8 cellular contexts compared by ENCODE assay signal in genomic region chr17:44774271-44775135, GRCh38. TPM values are rescaled to one million over a fixed set of nuclear protein-coding genes. Genes with fewer than 3 reads are reported as not detected.
A peak's percentile ranks its signal among the peaks of the same experiment; 100 is the strongest.
DNase-seq lines count a peak whose midpoint lies in the region; ATAC-seq, FAIRE-seq and TF ChIP-seq lines count a peak whose summit lies in the region.

No MANE protein-coding gene starts in this region.

- H3K27me3 ChIP-seq in keratinocyte (ENCODE audit: control insufficient read depth, extremely low read depth, insufficient read depth, low read length): peaks cover 18% of the 10 kb centered on the region

- H3K9me3 Mint-ChIP-seq in activated B cell treated with CpG ODN at 0.5 μM for 24 hours: no peaks in the 10 kb centered on the region

- CTCF ChIA-PET in activated B cell treated with CpG ODN at 0.5 μM for 24 hours (lab: Charles Lee): interaction anchor here (2.2 to 3.8 kb wide), 3 partner anchors 91 to 247 kb away, joined by 6 to 28 read pairs (median 28); no protein-coding TSS in a partner anchor

- dilution Hi-C loops in keratinocyte (cut with MboI; ENCODE audit: extremely low pct_ligation_motif_present, low sequenced_read_pairs): no loop called here

- H4K20me1 ChIP-seq in keratinocyte (ENCODE audit: control insufficient read depth, extremely low read depth, insufficient read depth, low read length): no peaks in the 10 kb centered on the region

- ATAC-seq in HG02852 (IDR thresholded peaks at IDR 0.05; ENCODE audit: unreplicated experiment): peak; percentile 27
- peak; percentile 39 for ATAC-seq in activated B cell treated with CpG ODN at 0.5 μM for 24 hours (ENCODE audit: low read depth)
- ATAC-seq in HG03196 (IDR thresholded peaks at IDR 0.05; ENCODE audit: unreplicated experiment): no peak

- POLR2A ChIA-PET in activated B cell treated with CpG ODN at 0.5 μM for 24 hours (lab: Charles Lee): interaction anchor here (0.6 kb wide), 1 partner anchor 575 kb away, joined by 5 read pairs; the partner anchor contains the start of gene ATXN7L3

- peaks cover 18% of the 10 kb centered on the region for H3K4me1 ChIP-seq in keratinocyte (ENCODE audit: control insufficient read depth, extremely low read depth, insufficient read depth, low read length)

- H3K36me3 Mint-ChIP-seq in activated B cell treated with CpG ODN at 0.5 μM for 24 hours (ENCODE audit: low read depth): no peaks in the 10 kb centered on the region

- H3K9me1 ChIP-seq in keratinocyte (ENCODE audit: control insufficient read depth, extremely low read depth, insufficient read depth, low read length): no peaks in the 10 kb centered on the region

- H3K36me3 ChIP-seq in keratinocyte (ENCODE audit: control insufficient read depth in 2 of 2, extremely low read depth in 1 of 2, insufficient read depth in 2 of 2, low read length in 2 of 2): no peaks in the 10 kb centered on the region

- H3K4me1 Mint-ChIP-seq in activated B cell treated with CpG ODN at 0.5 μM for 24 hours: peaks cover 17% of the 10 kb centered on the region

- TF ChIP-seq CTCF in activated B cell treated with CpG ODN at 0.5 μM for 24 hours (IDR thresholded peaks at IDR 0.05): no peak
- TF ChIP-seq CTCF in cardiac fibroblast (IDR thresholded peaks at IDR 0.05; ENCODE audit: low read depth, low read length): peak; percentile 99
- TF ChIP-seq CTCF in keratinocyte (optimal IDR thresholded peaks at IDR 0.05 in 1 of 3, IDR thresholded peaks at IDR 0.05 in 1 of 3, conservative IDR thresholded peaks at IDR 0.05 in 1 of 3; ENCODE audit: extremely low read depth in 1 of 3, insufficient read depth in 2 of 3, low read length in 3 of 3): peak; percentile 99

- DNase-seq in DMS153 treated with DMSO at 0.1 percent for 48 hours (lab: John Stamatoyannopoulos, UW; ENCODE audit: unreplicated experiment) (peak; percentile 70), NCI-H2227 treated with DMSO at 0.1 percent for 48 hours (lab: John Stamatoyannopoulos, UW) (peak; percentile 68), activated B cell treated with CpG ODN at 0.5 μM for 24 hours (peak; percentile 88), cardiac fibroblast (ENCODE audit: low read depth in 2 of 2) (peak; percentile 73 to 77), keratinocyte (ENCODE audit: low read depth, low spot score) (no peak)
- peak; percentile 92 for DNase-seq in stimulated activated CD4-positive, alpha-beta T cell treated with anti-CD3 and anti-CD28 coated beads, Interleukin-12 subunit alpha, Interleukin-12 subunit beta, amount 100 ng/mL, for 4 hours

- no peaks in the 10 kb centered on the region for H3K27me3 Mint-ChIP-seq in activated B cell treated with CpG ODN at 0.5 μM for 24 hours

- H3K4me2 ChIP-seq in keratinocyte (ENCODE audit: control insufficient read depth, extremely low read depth, insufficient read depth, low read depth, low read length): peak overlapping the region; percentile 97

- H3K79me2 ChIP-seq in keratinocyte (ENCODE audit: control insufficient read depth, insufficient read depth, low read length): no peaks in the 10 kb centered on the region

- H3K4me3 ChIP-seq in cardiac fibroblast (replicated peaks in 1 of 2; ENCODE audit: low read depth in 2 of 2, low read length in 2 of 2) (peak overlapping the region; percentile 66 to 75), keratinocyte (ENCODE audit: control insufficient read depth in 2 of 3, extremely low read depth in 1 of 3, insufficient read depth in 2 of 3, low read depth in 1 of 3, low read length in 3 of 3) (peak overlapping the region; percentile 54 to 71 (median 71))

- H3K9ac ChIP-seq in keratinocyte (ENCODE audit: control insufficient read depth, extremely low read depth, insufficient read depth, low read length): peak overlapping the region; percentile 33

- intact Hi-C loops in activated B cell treated with CpG ODN at 0.5 μM for 24 hours (cut with micrococcal nuclease): loop anchor here (1.0 to 5.0 kb wide), 7 partner anchors 91 to 423 kb away; partner anchors contain the start of genes NMT1 and PLCD3

- H3K9me3 ChIP-seq in keratinocyte (ENCODE audit: control insufficient read depth, low read depth, low read length): no peaks in the 10 kb centered on the region

- H2AFZ ChIP-seq in keratinocyte (ENCODE audit: control insufficient read depth, low read length): peak overlapping the region; percentile 90

- H3K27ac ChIP-seq in keratinocyte (ENCODE audit: control insufficient read depth, insufficient read depth, low read length): no peak overlapping the region

- peak overlapping the region; percentile 66 for H3K27ac Mint-ChIP-seq in activated B cell treated with CpG ODN at 0.5 μM for 24 hours

- FAIRE-seq in keratinocyte (lab: Jason Lieb, UNC): peak; percentile 17

- H3K4me3 Mint-ChIP-seq in activated B cell treated with CpG ODN at 0.5 μM for 24 hours: peak overlapping the region; percentile 87

RNA-seq across cellular contexts. Expression of gene ADAM11, which starts 15.7 kb away (rescaled TPM):
- 0.09 and 0.10 TPM in 2 replicates for total RNA-seq in activated B cell treated with CpG ODN at 0.5 μM for 24 hours
- 0.03 to 0.17 TPM (median 0.15 TPM) in 3 replicates for polyA plus RNA-seq in keratinocyte
- not detected for polyA plus RNA-seq in keratinocyte (2011; ENCODE audit: low read depth)
- polyA plus RNA-seq in keratinocyte (2011; cell fraction: cytosol; rRNA removed): 0.04 TPM in 1 of 2 replicates, not detected in the other
- 0.08 and 0.15 TPM in 2 replicates for polyA plus RNA-seq in keratinocyte (2011; cell fraction: nucleus; rRNA removed)
- polyA plus RNA-seq in keratinocyte (2012; ENCODE audit: low replicate concordance): 0.06 TPM in 2 replicates
- 0.03 to 0.20 TPM in 2 of 3 replicates, not detected in the other for polyA minus RNA-seq in keratinocyte
- polyA minus RNA-seq in keratinocyte (2011; cell fraction: cytosol; rRNA and poly(A)+ RNA removed): not detected
- polyA minus RNA-seq in keratinocyte (2011; cell fraction: nucleus; rRNA and poly(A)+ RNA removed): not detected in 2 replicates

RNA-seq across cellular contexts. Expression of gene GJC1, which starts 55.6 kb away (rescaled TPM):
- total RNA-seq in activated B cell treated with CpG ODN at 0.5 μM for 24 hours: 0.20 TPM in 2 replicates
- polyA plus RNA-seq in keratinocyte: 6.5 to 17.1 TPM (median 11.1 TPM) in 3 replicates
- polyA plus RNA-seq in keratinocyte (2011; ENCODE audit: low read depth): 3.8 TPM
- 4.0 and 6.4 TPM in 2 replicates for polyA plus RNA-seq in keratinocyte (2011; cell fraction: cytosol; rRNA removed)
- polyA plus RNA-seq in keratinocyte (2011; cell fraction: nucleus; rRNA removed): 17.4 and 18.2 TPM in 2 replicates
- 4.6 and 16.1 TPM in 2 replicates for polyA plus RNA-seq in keratinocyte (2012; ENCODE audit: low replicate concordance)
- 23.8 to 26.1 TPM (median 25.0 TPM) in 3 replicates for polyA minus RNA-seq in keratinocyte
- 6.3 TPM for polyA minus RNA-seq in keratinocyte (2011; cell fraction: cytosol; rRNA and poly(A)+ RNA removed)
- polyA minus RNA-seq in keratinocyte (2011; cell fraction: nucleus; rRNA and poly(A)+ RNA removed): 9.0 and 20.6 TPM in 2 replicates
